In the genomic region with DNA sequence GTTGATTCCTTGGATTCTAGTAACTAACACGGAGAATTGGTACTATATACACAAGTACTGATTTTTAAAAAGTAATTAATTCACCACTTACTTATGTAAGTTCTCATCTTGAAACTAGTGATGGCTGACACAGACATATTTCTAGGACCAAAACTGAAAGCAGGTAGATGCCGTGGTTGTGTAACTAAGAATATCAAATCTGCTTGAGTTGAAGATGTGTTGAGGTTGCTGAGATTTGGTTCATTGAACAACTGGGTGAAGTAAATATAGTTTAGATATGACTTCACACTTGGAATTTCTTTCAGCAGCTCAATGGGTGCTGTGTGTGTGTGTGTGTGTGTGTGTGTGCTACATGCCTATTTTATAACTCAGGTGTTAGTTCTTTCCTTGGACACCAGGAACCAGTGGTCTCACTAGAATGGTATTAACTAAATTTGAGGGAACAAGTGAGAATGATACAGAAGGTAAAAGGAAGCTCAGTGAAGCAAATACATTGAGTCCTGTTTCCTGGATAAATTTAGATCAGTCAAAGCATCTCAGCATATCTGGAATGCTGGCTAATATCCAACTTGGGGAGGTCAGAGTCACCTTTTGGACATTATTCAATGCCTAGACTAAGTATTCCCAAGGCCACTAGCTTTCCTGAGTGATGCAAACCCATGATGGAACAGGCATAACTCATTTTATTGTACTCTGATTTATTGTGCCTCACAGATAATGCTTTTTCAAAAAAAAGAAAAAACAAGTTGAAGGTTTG, we compare ENCODE assay signal across 12 cellular contexts.
DNase-seq lines count a peak whose midpoint lies in the region; ATAC-seq, FAIRE-seq and TF ChIP-seq lines count a peak whose summit lies in the region.
"Had no signal": no experiment of that assay in that cellular context is flagged by ENCODE, and none has a peak within 500 bp of the region (broad histone marks: within the 10 kb centered on the region; RNA-seq: fewer than 3 reads in every experiment).

No MANE protein-coding gene starts in this region.

- peak overlapping the region in 6 of 11 experiments; percentile 1 to 57 (median 44); a peak in 8 of 22 replicates for H3K27ac ChIP-seq in BLaER1 treated with 17β-estradiol and CSF1 and Interleukin-3, amounts not matched to agents 10 nM and 100 nM
- H3K27ac ChIP-seq: HL-60, SJCRH30 had no signal

- peaks cover 14 to 36% (median 26%) of the 10 kb centered on the region in 10 experiments; a peak in 19 of 20 replicates for H3K4me1 ChIP-seq in BLaER1 treated with 17β-estradiol and CSF1 and Interleukin-3, amounts not matched to agents 10 nM and 100 nM
- H3K4me1 ChIP-seq: SJCRH30 had no signal

- H3K27me3 Mint-ChIP-seq in type B pancreatic cell, result peaks cover 22% of the 10 kb centered on the region

- H3K9me3 Mint-ChIP-seq in type B pancreatic cell, result peaks cover 12% of the 10 kb centered on the region

- H3K27me3 ChIP-seq in BLaER1 treated with 17β-estradiol and CSF1 and Interleukin-3, amounts not matched to agents 10 nM and 100 nM, result no peaks in the 10 kb centered on the region
- H3K27me3 ChIP-seq: SJCRH30 had no signal

- no peak overlapping the region for H3K4me3 ChIP-seq in BLaER1 treated with 17β-estradiol and CSF1 and Interleukin-3, amounts not matched to agents 10 nM and 100 nM
- H3K4me3 ChIP-seq: SJCRH30 had no signal

- H3K36me3 ChIP-seq in BLaER1 treated with 17β-estradiol and CSF1 and Interleukin-3, amounts not matched to agents 10 nM and 100 nM, result no peaks in the 10 kb centered on the region
- H3K36me3 ChIP-seq: SJCRH30 had no signal

- ATAC-seq in GM19395 (IDR thresholded peaks at IDR 0.05; ENCODE audit: unreplicated experiment) (peak; percentile 92), HG02973 (IDR thresholded peaks at IDR 0.05; ENCODE audit: unreplicated experiment) (peak; percentile 97)

- peak; percentile 77 for FAIRE-seq in RCC 7860 (lab: Jason Lieb, UNC)

- TF ChIP-seq CTCF in type B pancreatic cell (conservative IDR thresholded peaks at IDR 0.05), result no peak

- H3K4me3 Mint-ChIP-seq in type B pancreatic cell, result no peak overlapping the region

- peak overlapping the region; percentile 19 to 68 (median 53); a peak in 21 of 22 replicates for H3K4me2 ChIP-seq in BLaER1 treated with 17β-estradiol and CSF1 and Interleukin-3, amounts not matched to agents 10 nM and 100 nM

- DNase-seq in RCC 7860 (ENCODE audit: low spot score) (peak; percentile 62), middle frontal gyrus (ENCODE audit: extremely low spot score, low spot score) (no peak), NCI-H1417 (lab: John Stamatoyannopoulos, UW) (no peak), RPMI8226 (no peak), type B pancreatic cell (ENCODE audit: extremely low spot score, unreplicated experiment) (no peak)
- DNase-seq: NCI-H2081, posterior cingulate gyrus, SJCRH30 had no signal

- H3K4me1 Mint-ChIP-seq in type B pancreatic cell (ENCODE audit: unreplicated experiment), result no peaks in the 10 kb centered on the region

- no peaks in the 10 kb centered on the region for H3K36me3 Mint-ChIP-seq in type B pancreatic cell

- no peaks in the 10 kb centered on the region for H4K20me1 ChIP-seq in BLaER1 treated with 17β-estradiol and CSF1 and Interleukin-3, amounts not matched to agents 10 nM and 100 nM

- no peak overlapping the region for H3K9ac ChIP-seq in BLaER1 treated with 17β-estradiol and CSF1 and Interleukin-3, amounts not matched to agents 10 nM and 100 nM

- peaks cover 15 to 41% (median 28%) of the 10 kb centered on the region in 11 experiments; a peak in 20 of 22 replicates for H3K9me3 ChIP-seq in BLaER1 treated with 17β-estradiol and CSF1 and Interleukin-3, amounts not matched to agents 10 nM and 100 nM (replicated peaks in 1 of 11)
- H3K9me3 ChIP-seq: SJCRH30 had no signal

- no peak overlapping the region for H3K27ac Mint-ChIP-seq in type B pancreatic cell
